ENCODE assay signal across 27 cellular contexts in the genomic region with DNA sequence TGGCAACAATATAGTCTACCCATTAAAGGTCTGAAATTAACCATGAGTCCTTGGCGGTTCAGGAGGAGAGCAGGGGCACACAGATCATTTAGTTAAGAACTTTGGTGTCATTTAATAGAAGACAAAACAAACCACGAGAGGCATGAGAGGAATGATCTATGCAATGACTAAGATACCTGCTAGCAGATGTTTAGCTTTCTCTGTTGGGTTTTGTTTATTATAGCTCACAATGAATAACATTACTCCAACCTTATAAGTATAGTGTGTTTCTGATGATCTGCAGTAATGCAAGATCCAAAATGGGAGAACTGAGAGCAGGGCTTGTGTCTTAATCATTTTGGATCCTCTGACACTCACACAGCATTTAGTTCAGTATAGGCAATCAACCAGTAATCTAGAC.
"Had no signal": no experiment of that assay in that cellular context is flagged by ENCODE, and none has a peak within 500 bp of the region (broad histone marks: within the 10 kb centered on the region; RNA-seq: fewer than 3 reads in every experiment).

No MANE protein-coding gene starts in this region.

- H3K27me3 ChIP-seq: brain microvascular endothelial cell, cardiac muscle cell, SJSA1 had no signal

- H3K4me3 ChIP-seq: cardiac muscle cell, SJSA1 had no signal

- ATAC-seq: activated T-helper 17 cell treated with anti-CD3 and anti-CD28 coated beads, Interleukin-2, amount 50 U/mL, for 72 hours; Panc1; T-helper 17 cell had no signal

- H3K9me3 ChIP-seq: SJSA1 had no signal

- DNase-seq: activated B cell treated with CpG ODN at 0.5 μM for 24 hours; activated CD4-positive, alpha-beta memory T cell treated with anti-CD3 and anti-CD28 coated beads for 36 hours; activated CD4-positive, alpha-beta T cell treated with anti-CD3 and anti-CD28 coated beads, Interleukin-2, amount 10 ng/mL, durations not matched to agents 7 days and 5 days; activated gamma-delta T cell; activated naive CD4-positive, alpha-beta T cell treated with anti-CD3 and anti-CD28 coated beads for 36 hours; activated T-cell treated with anti-CD3 and anti-CD28 coated beads for 4 hours; activated T-cell treated with anti-CD3 and anti-CD28 coated beads, Interleukin-2, amount 50 U/mL, for 48 hours; amygdala; brain microvascular endothelial cell; MM.1S; NCI-H1105; NCI-H1436; NCI-H1694 treated with DMSO at 0.1 percent for 48 hours; NCI-H2029 treated with DMSO at 0.1 percent for 48 hours; NCI-H345; NCI-H510A; NCI-H526 treated with DMSO at 0.1 percent for 48 hours; SHP77; T-helper 17 cell; T-helper 9 cell had no signal

- H3K36me3 ChIP-seq: brain microvascular endothelial cell, cardiac muscle cell, SJSA1 had no signal

- FAIRE-seq: colon, TTC549 had no signal

- H3K27ac ChIP-seq: brain microvascular endothelial cell, cardiac muscle cell, RWPE1, SJSA1 had no signal
